ENCODE assay signal across 9 cellular contexts in genomic region chr9:96453625-96454024, GRCh38. TPM values are rescaled to one million over a fixed set of nuclear protein-coding genes. Genes with fewer than 3 reads are reported as not detected.
DNase-seq lines count a peak whose midpoint lies in the region; ATAC-seq lines count a peak whose summit lies in the region.
"Had no signal": no experiment of that assay in that cellular context is flagged by ENCODE, and none has a peak within 500 bp of the region (broad histone marks: within the 10 kb centered on the region; RNA-seq: fewer than 3 reads in every experiment).

No MANE protein-coding gene starts in this region.

- H3K27ac Mint-ChIP-seq in activated naive CD4-positive, alpha-beta T cell treated with anti-CD3 and anti-CD28 coated beads, Interleukin-2, amount 50 U/mL, for 72 hours = no peak overlapping the region
- H3K27ac Mint-ChIP-seq: dendritic cell treated with granulocyte-macrophage colony-stimulating factor and Interleukin-4, amounts not matched to agents 40 ng/mL and 50 ng/mL, for 4 days had no signal

- peak; percentile 62 for DNase-seq in ELR (ENCODE audit: low read depth)
- DNase-seq in M059J (ENCODE audit: low read depth) = peak; percentile 59
- DNase-seq in dermis blood vessel endothelial cell = peak; percentile 59
- DNase-seq in nucleus accumbens (lab: John Stamatoyannopoulos, UW) = peak in 31 of 56 donors; percentile 1 to 68 (median 15)
- no peak for DNase-seq in activated naive CD4-positive, alpha-beta T cell treated with anti-CD3 and anti-CD28 coated beads, Interleukin-2, amount 50 U/mL, for 72 hours (ENCODE audit: low spot score in 2 of 2)
- DNase-seq in NCI-H1105 (lab: John Stamatoyannopoulos, UW) = no peak
- no peak for DNase-seq in stimulated activated naive CD4-positive, alpha-beta T cell treated with Interleukin-2 at 50 U/mL for 16 hours (lab: John Stamatoyannopoulos, UW)

- no peaks in the 10 kb centered on the region for H3K9me3 Mint-ChIP-seq in activated naive CD4-positive, alpha-beta T cell treated with anti-CD3 and anti-CD28 coated beads, Interleukin-2, amount 50 U/mL, for 72 hours
- H3K9me3 Mint-ChIP-seq: dendritic cell treated with granulocyte-macrophage colony-stimulating factor and Interleukin-4, amounts not matched to agents 40 ng/mL and 50 ng/mL, for 4 days had no signal

- no peak for ATAC-seq in HG03432 (IDR thresholded peaks at IDR 0.05; ENCODE audit: unreplicated experiment)
- no peak for ATAC-seq in activated naive CD4-positive, alpha-beta T cell treated with anti-CD3 and anti-CD28 coated beads, Interleukin-2, amount 50 U/mL, for 72 hours

- no peaks in the 10 kb centered on the region for H3K36me3 Mint-ChIP-seq in activated naive CD4-positive, alpha-beta T cell treated with anti-CD3 and anti-CD28 coated beads, Interleukin-2, amount 50 U/mL, for 72 hours

RNA-seq across cellular contexts. Expression of gene HABP4, which starts 3.7 kb away (rescaled TPM):
- total RNA-seq in M059J (2014; rRNA removed; shearing (Covaris generic)) = 9.2 and 13.6 TPM in 2 replicates
- 7.3 and 9.0 TPM in 2 replicates for total RNA-seq in dermis blood vessel endothelial cell
- total RNA-seq in activated naive CD4-positive, alpha-beta T cell treated with anti-CD3 and anti-CD28 coated beads, Interleukin-2, amount 50 U/mL, for 72 hours = 10 to 100 TPM in 1 of 2 donors, 1 to 10 TPM in 1; 6.4 to 15.7 TPM

RNA-seq across cellular contexts. Expression of gene ZNF367, which starts 35.5 kb away (rescaled TPM):
- 18.5 and 28.3 TPM in 2 replicates for total RNA-seq in M059J (2014; rRNA removed; shearing (Covaris generic))
- 8.0 and 12.8 TPM in 2 replicates for total RNA-seq in dermis blood vessel endothelial cell
- total RNA-seq in activated naive CD4-positive, alpha-beta T cell treated with anti-CD3 and anti-CD28 coated beads, Interleukin-2, amount 50 U/mL, for 72 hours = 10 to 100 TPM; 17.7 to 42.6 TPM

Comparison
In these comparisons a context has a peak if more than half of its experiments do, and no peak if none do; other contexts are left out.
1. DNase-seq: peak in ELR (single experiment), M059J (single experiment), dermis blood vessel endothelial cell (single experiment) and nucleus accumbens (31 of 56); none in activated naive CD4-positive, alpha-beta T cell treated with anti-CD3 and anti-CD28 coated beads, Interleukin-2, amount 50 U/mL, for 72 hours (0 of 2), NCI-H1105 (single experiment) and stimulated activated naive CD4-positive, alpha-beta T cell treated with Interleukin-2 at 50 U/mL for 16 hours (single experiment).